In genomic region chr10:77604941-77605351, GRCh38 we compare ENCODE assay signal across 23 cellular contexts. TPM values are rescaled to one million over a fixed set of nuclear protein-coding genes. Genes with fewer than 3 reads are reported as not detected.
DNase-seq lines count a peak whose midpoint lies in the region; ATAC-seq and TF ChIP-seq lines count a peak whose summit lies in the region.
"Had no signal": no experiment of that assay in that cellular context is flagged by ENCODE, and none has a peak within 500 bp of the region (broad histone marks: within the 10 kb centered on the region; RNA-seq: fewer than 3 reads in every experiment).

No MANE protein-coding gene starts in this region.

- no peak overlapping the region for H3K4me2 ChIP-seq in mesenchymal stem cell (ENCODE audit: low read length, poor library complexity, severe bottlenecking)

- TF ChIP-seq CTCF in type B pancreatic cell (conservative IDR thresholded peaks at IDR 0.05) = no peak

- H3K27me3 ChIP-seq in mesenchymal stem cell (ENCODE audit: control insufficient read depth in 1 of 2, insufficient read depth in 1 of 2, low read length in 2 of 2) (no peaks in the 10 kb centered on the region), H7 (ENCODE audit: control insufficient read depth, insufficient read depth, low read length) (no peaks in the 10 kb centered on the region)
- H3K27me3 ChIP-seq: esophagus squamous epithelium had no signal

- no peak overlapping the region for H2BK5ac ChIP-seq in mesenchymal stem cell (ENCODE audit: low read depth, low read length, poor library complexity, severe bottlenecking)

- H2BK12ac ChIP-seq in mesenchymal stem cell (ENCODE audit: low read length in 2 of 2) = peak overlapping the region; percentile 29 to 80

- peaks cover 17% of the 10 kb centered on the region for H3K4me1 ChIP-seq in mesenchymal stem cell (ENCODE audit: control insufficient read depth, insufficient read depth, low read depth, low read length)

- no peak overlapping the region for H4K8ac ChIP-seq in mesenchymal stem cell (ENCODE audit: low read length)

- H3K27ac Mint-ChIP-seq in type B pancreatic cell = no peak overlapping the region
- H3K27ac Mint-ChIP-seq: activated naive CD4-positive, alpha-beta T cell treated with anti-CD3 and anti-CD28 coated beads, Interleukin-2, amount 50 U/mL, for 72 hours; CD4-positive, alpha-beta memory T cell; effector memory CD8-positive, alpha-beta T cell had no signal

- no peak overlapping the region for H3K9ac ChIP-seq in mesenchymal stem cell (ENCODE audit: low read length)

- H3K36me3 Mint-ChIP-seq in type B pancreatic cell = no peaks in the 10 kb centered on the region
- H3K36me3 Mint-ChIP-seq: activated naive CD4-positive, alpha-beta T cell treated with anti-CD3 and anti-CD28 coated beads, Interleukin-2, amount 50 U/mL, for 72 hours; CD4-positive, alpha-beta memory T cell had no signal

- H3K36me3 ChIP-seq in mesenchymal stem cell (ENCODE audit: control insufficient read depth in 1 of 2, insufficient read depth in 2 of 2, low read depth in 1 of 2, low read length in 2 of 2) (no peaks in the 10 kb centered on the region), H7 (replicated peaks; ENCODE audit: control insufficient read depth, insufficient read depth, low read length) (no peaks in the 10 kb centered on the region)
- H3K36me3 ChIP-seq: esophagus squamous epithelium had no signal

- H3K27me3 Mint-ChIP-seq in type B pancreatic cell = peaks cover 4% of the 10 kb centered on the region

- H3K9me3 ChIP-seq in mesenchymal stem cell (ENCODE audit: control insufficient read depth, low read length) = no peaks in the 10 kb centered on the region
- H3K9me3 ChIP-seq: esophagus squamous epithelium, psoas muscle had no signal

- no peak overlapping the region for H2BK120ac ChIP-seq in mesenchymal stem cell (ENCODE audit: low read depth, low read length)

- H3K23ac ChIP-seq in mesenchymal stem cell (ENCODE audit: low read length in 2 of 2) = no peak overlapping the region

- H2AFZ ChIP-seq in mesenchymal stem cell (ENCODE audit: low read depth, low read length) = no peak overlapping the region

- H3K27ac ChIP-seq in mesenchymal stem cell (ENCODE audit: low read length, poor library complexity, severe bottlenecking) = no peak overlapping the region
- H3K27ac ChIP-seq: esophagus squamous epithelium, psoas muscle had no signal

- 87% methylated on average over 6 of the region's 6 CpGs for WGBS in mesenchymal stem cell

- H3K4me3 Mint-ChIP-seq in type B pancreatic cell = no peak overlapping the region
- H3K4me3 Mint-ChIP-seq: CD4-positive, alpha-beta memory T cell; effector memory CD8-positive, alpha-beta T cell had no signal

- H3K79me1 ChIP-seq in mesenchymal stem cell (replicated peaks; ENCODE audit: low read length, poor library complexity, severe bottlenecking) = peaks cover 27% of the 10 kb centered on the region

- peaks cover 35% of the 10 kb centered on the region for H3K4me1 Mint-ChIP-seq in type B pancreatic cell (ENCODE audit: unreplicated experiment)

- H4K91ac ChIP-seq in mesenchymal stem cell (ENCODE audit: low read length) = peak overlapping the region; percentile 5

- no peaks in the 10 kb centered on the region for H3K9me3 Mint-ChIP-seq in type B pancreatic cell
- H3K9me3 Mint-ChIP-seq: activated naive CD4-positive, alpha-beta T cell treated with anti-CD3 and anti-CD28 coated beads, Interleukin-2, amount 50 U/mL, for 72 hours; CD4-positive, alpha-beta memory T cell; effector memory CD8-positive, alpha-beta T cell had no signal

- no peak for ATAC-seq in GM18907 (IDR thresholded peaks at IDR 0.05; ENCODE audit: unreplicated experiment)
- ATAC-seq: activated naive CD4-positive, alpha-beta T cell treated with anti-CD3 and anti-CD28 coated beads, Interleukin-2, amount 50 U/mL, for 72 hours; effector memory CD8-positive, alpha-beta T cell; psoas muscle; Right ventricle myocardium inferior had no signal

- H3K14ac ChIP-seq in mesenchymal stem cell (ENCODE audit: low read length in 2 of 2) = peak overlapping the region in 1 of 2 experiments; percentile 51

- peak overlapping the region in 1 of 2 experiments; percentile 12 for H3K4ac ChIP-seq in mesenchymal stem cell (ENCODE audit: low read depth in 1 of 2, low read length in 2 of 2)

- H2AK5ac ChIP-seq in mesenchymal stem cell (ENCODE audit: low read length, severe bottlenecking) = no peak overlapping the region

- H2BK15ac ChIP-seq in mesenchymal stem cell (ENCODE audit: low read depth, poor library complexity, severe bottlenecking) = no peak overlapping the region

- H3K4me3 ChIP-seq in mesenchymal stem cell (ENCODE audit: insufficient read depth in 1 of 2, low read depth in 1 of 2, low read length in 2 of 2) = no peak overlapping the region
- no peak overlapping the region for H3K4me3 ChIP-seq in H7 (ENCODE audit: insufficient read depth, low read depth, low read length)
- H3K4me3 ChIP-seq: esophagus squamous epithelium, psoas muscle, skin epidermis had no signal

- peak overlapping the region in 1 of 2 experiments; percentile 61 for H3K18ac ChIP-seq in mesenchymal stem cell (ENCODE audit: low read depth in 1 of 2, low read length in 2 of 2)

- DNase-seq in A172 (ENCODE audit: low spot score) (peak; percentile 84), DMS153 treated with DMSO at 0.1 percent for 48 hours (lab: John Stamatoyannopoulos, UW; ENCODE audit: unreplicated experiment) (peak; percentile 55), NCI-H69 (lab: John Stamatoyannopoulos, UW) (peak; percentile 84), mesenchymal stem cell (no peak), type B pancreatic cell (ENCODE audit: extremely low spot score, unreplicated experiment) (no peak), hypothalamus (lab: John Stamatoyannopoulos, UW) (no peak), H7 (no peak)
- DNase-seq: activated CD4-positive, CD25-positive, alpha-beta regulatory T cell treated with anti-CD3 and anti-CD28 coated beads, Interleukin-2, amount 50 U/mL, for 72 hours; CD4-positive, alpha-beta memory T cell; DND-41; effector memory CD8-positive, alpha-beta T cell; esophagus squamous epithelium; Kasumi-1; kidney; NCI-H226; psoas muscle; stimulated activated naive CD4-positive, alpha-beta T cell treated with Interleukin-2 at 50 U/mL for 16 hours; SW 1271 had no signal

RNA-seq across cellular contexts. Expression of gene KCNMA1, which starts 32.7 kb away (rescaled TPM):
- 38.5 and 50.7 TPM in 2 replicates for total RNA-seq in A172 (2014; rRNA removed; shearing (Covaris generic))
- 21.9 TPM for polyA plus RNA-seq in mesenchymal stem cell (2013, experiment 1 of 2)
- 21.7 TPM for polyA plus RNA-seq in mesenchymal stem cell (2013, experiment 2 of 2)
- 27.9 and 30.1 TPM in 2 replicates for total RNA-seq in type B pancreatic cell (ENCODE audit: low replicate concordance)
- total RNA-seq in H7 (2014; rRNA removed; shearing (Covaris generic)) = 0.94 and 1.3 TPM in 2 replicates
- total RNA-seq: activated CD8-positive, alpha-beta memory T cell treated with anti-CD3 and anti-CD28 coated beads for 36 hours; activated naive CD4-positive, alpha-beta T cell treated with anti-CD3 and anti-CD28 coated beads, Interleukin-2, amount 50 U/mL, for 72 hours; CD4-positive, alpha-beta memory T cell had no signal

Comparison
In these comparisons a context has a peak if more than half of its experiments do, and no peak if none do; other contexts are left out.
1. DNase-seq: peak in A172 (single experiment), DMS153 treated with DMSO at 0.1 percent for 48 hours (single experiment) and NCI-H69 (single experiment); none in mesenchymal stem cell (single experiment), type B pancreatic cell (single experiment), hypothalamus (0 of 51) and H7 (single experiment).
2. RNA of gene KCNMA1, which starts 32.7 kb away (total RNA-seq): 38.5 to 50.7 TPM in A172 and 27.9 to 30.1 TPM in type B pancreatic cell; 0.94 to 1.3 TPM in H7; every median in the first group is over 10 times any median in the second.